In the genomic region with DNA sequence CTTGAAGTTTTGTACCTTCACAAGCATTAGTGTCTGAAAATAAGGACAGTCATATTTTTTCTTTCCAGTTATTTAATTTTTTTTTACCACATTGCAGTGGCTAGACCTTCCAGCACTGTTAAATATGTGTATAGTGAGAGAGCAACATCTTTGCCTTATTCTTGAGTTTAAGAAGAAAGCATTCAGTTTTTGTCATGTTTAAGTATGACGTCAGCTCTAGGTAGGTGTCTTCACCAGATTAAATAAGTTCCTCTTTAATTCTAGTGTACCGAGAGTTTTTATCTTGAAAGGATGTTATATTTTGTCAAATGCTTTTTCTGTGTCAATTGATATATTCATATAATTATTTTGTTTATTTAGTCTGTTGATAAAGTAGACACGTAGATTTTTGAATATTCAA, we compare ENCODE assay signal across 34 cellular contexts.
"Had no signal": no experiment of that assay in that cellular context is flagged by ENCODE, and none has a peak within 500 bp of the region (broad histone marks: within the 10 kb centered on the region; RNA-seq: fewer than 3 reads in every experiment).

No MANE protein-coding gene starts in this region.

- H3K9me3 ChIP-seq: MG63 had no signal

- DNase-seq: Karpas-422, Kasumi-1, MG63, MM.1S, MV-4-11, NCI-H1048, NCI-H1092, NCI-H1092 treated with DMSO at 0.1 percent for 48 hours, NCI-H1105, NCI-H1105 treated with DMSO at 0.1 percent for 48 hours, NCI-H1417, NCI-H1417 treated with DMSO at 0.1 percent for 48 hours, NCI-H1436, NCI-H1436 treated with DMSO at 0.1 percent for 48 hours, NCI-H146, NCI-H1694, NCI-H1694 treated with DMSO at 0.1 percent for 48 hours, NCI-H187, NCI-H187 treated with DMSO at 0.1 percent for 48 hours, NCI-H1930, NCI-H2029, NCI-H2029 treated with DMSO at 0.1 percent for 48 hours, NCI-H2081, NCI-H2081 treated with DMSO at 0.1 percent for 48 hours, NCI-H2107, NCI-H2171, NCI-H2171 treated with DMSO at 0.1 percent for 48 hours, NCI-H2227 treated with DMSO at 0.1 percent for 48 hours, NCI-H226, NCI-H345, NCI-H446, NCI-H446 treated with DMSO at 0.1 percent for 48 hours, NCI-H510A, NCI-H510A treated with DMSO at 0.1 percent for 48 hours had no signal

- H3K4me3 ChIP-seq: MG63 had no signal

- H3K27me3 ChIP-seq: MG63 had no signal

- H3K36me3 ChIP-seq: MG63 had no signal
